In genomic region chrX:132488819-132489255, GRCh38 we compare ENCODE assay signal across 8 cellular contexts. TPM values are rescaled to one million over a fixed set of nuclear protein-coding genes. Genes with fewer than 3 reads are reported as not detected.
DNase-seq lines count a peak whose midpoint lies in the region; ATAC-seq and TF ChIP-seq lines count a peak whose summit lies in the region.

Gene MBNL3 (minus strand): TSS chrX:132489038. CDS start chrX:132439611, 49,427 bp downstream.

- peaks cover 0 to 4% of the 10 kb centered on the region in 2 donors for H3K36me3 Mint-ChIP-seq in activated T-cell treated with anti-CD3 and anti-CD28 coated beads, Interleukin-2, amount 50 U/mL, for 72 hours (ENCODE audit: insufficient read depth in 2 of 2)
- no peaks in the 10 kb centered on the region for H3K36me3 Mint-ChIP-seq in nephron (ENCODE audit: low read depth)

- peak; percentile 73 to 74 for ATAC-seq in activated T-cell treated with anti-CD3 and anti-CD28 coated beads, Interleukin-2, amount 50 U/mL, for 72 hours (replicated peaks in 1 of 2)

- no peak for TF ChIP-seq CTCF in GM20000 (IDR thresholded peaks at IDR 0.05; ENCODE audit: extremely low read depth, missing control alignments)
- no peak for TF ChIP-seq CTCF in OCI-LY3 (IDR thresholded peaks at IDR 0.05; ENCODE audit: low read depth, low read length)
- TF ChIP-seq CTCF in fibroblast of mammary gland (conservative IDR thresholded peaks at IDR 0.05; ENCODE audit: control insufficient read depth, insufficient read depth, low read depth, low read length), result no peak
- no peak for TF ChIP-seq CTCF in nephron (IDR thresholded peaks at IDR 0.05; ENCODE audit: unreplicated experiment in 3 of 3)
- TF ChIP-seq CTCF in suprapubic skin (IDR thresholded peaks at IDR 0.05), result no peak

- peaks cover 27% of the 10 kb centered on the region for H3K79me2 ChIP-seq in OCI-LY3 (ENCODE audit: low read length)

- peaks cover 9% of the 10 kb centered on the region for H3K4me1 ChIP-seq in OCI-LY3 (ENCODE audit: low read length)
- H3K4me1 ChIP-seq in suprapubic skin, result peaks cover 5% of the 10 kb centered on the region

- H3K27ac Mint-ChIP-seq in activated T-cell treated with anti-CD3 and anti-CD28 coated beads, Interleukin-2, amount 50 U/mL, for 72 hours, result peak within 1 kb of the TSS; percentile 100
- H3K27ac Mint-ChIP-seq in nephron, result peak within 1 kb of the TSS; percentile 97 to 99 (median 98)

- H3K36me3 ChIP-seq in OCI-LY3 (replicated peaks; ENCODE audit: low read depth, low read length) (no peaks in the 10 kb centered on the region), suprapubic skin (no peaks in the 10 kb centered on the region)

- WGBS in suprapubic skin, result 30% methylated on average over 17 of the region's 28 CpGs

- peak within 1 kb of the TSS; percentile 79 for H3K4me2 ChIP-seq in OCI-LY3 (ENCODE audit: low read length)

- H3K27me3 Mint-ChIP-seq in activated T-cell treated with anti-CD3 and anti-CD28 coated beads, Interleukin-2, amount 50 U/mL, for 72 hours (ENCODE audit: low read depth), result peaks cover 37% of the 10 kb centered on the region
- H3K27me3 Mint-ChIP-seq in nephron (ENCODE audit: low read depth), result peaks cover 16% of the 10 kb centered on the region

- TF ChIP-seq POLR2A in suprapubic skin (IDR thresholded peaks at IDR 0.05), result no peak

- peaks cover 20% of the 10 kb centered on the region for H3K4me1 Mint-ChIP-seq in activated T-cell treated with anti-CD3 and anti-CD28 coated beads, Interleukin-2, amount 50 U/mL, for 72 hours (ENCODE audit: low read depth)
- H3K4me1 Mint-ChIP-seq in nephron, result peaks cover 28% of the 10 kb centered on the region

- peak within 1 kb of the TSS; percentile 95 for H3K9ac ChIP-seq in OCI-LY3 (ENCODE audit: low read length)

- H3K4me3 Mint-ChIP-seq in activated T-cell treated with anti-CD3 and anti-CD28 coated beads, Interleukin-2, amount 50 U/mL, for 72 hours, result peak within 1 kb of the TSS; percentile 93 to 100
- peak within 1 kb of the TSS; percentile 95 to 99 (median 98) for H3K4me3 Mint-ChIP-seq in nephron

- H3K9me3 ChIP-seq in OCI-LY3 (ENCODE audit: insufficient read depth, low read length) (no peaks in the 10 kb centered on the region), suprapubic skin (no peaks in the 10 kb centered on the region)

- H3K27me3 ChIP-seq in OCI-LY3 (ENCODE audit: low read depth, low read length) (no peaks in the 10 kb centered on the region), suprapubic skin (no peaks in the 10 kb centered on the region)

- H3K4me3 ChIP-seq in OCI-LY3 (ENCODE audit: low read length), result peak within 1 kb of the TSS; percentile 81
- H3K4me3 ChIP-seq in fibroblast of mammary gland (ENCODE audit: control insufficient read depth, low read depth, low read length), result peak within 1 kb of the TSS; percentile 53
- H3K4me3 ChIP-seq in suprapubic skin, result peak within 1 kb of the TSS; percentile 62

- H3K27ac ChIP-seq in OCI-LY3 (ENCODE audit: low read length) (peak within 1 kb of the TSS; percentile 90), suprapubic skin (peak within 1 kb of the TSS; percentile 94)

- H2AFZ ChIP-seq in OCI-LY3 (ENCODE audit: low read depth, low read length), result peak within 1 kb of the TSS; percentile 65; the same call in 1 of the 2 replicates

- TF ChIP-seq EP300 in suprapubic skin (IDR thresholded peaks at IDR 0.05), result no peak

- H3K9me3 Mint-ChIP-seq in activated T-cell treated with anti-CD3 and anti-CD28 coated beads, Interleukin-2, amount 50 U/mL, for 72 hours, result no peaks in the 10 kb centered on the region
- H3K9me3 Mint-ChIP-seq in nephron, result no peaks in the 10 kb centered on the region

- no peaks in the 10 kb centered on the region for H4K20me1 ChIP-seq in OCI-LY3 (ENCODE audit: insufficient read depth, low read length)

- DNase-seq in COLO668 (lab: John Stamatoyannopoulos, UW; ENCODE audit: unreplicated experiment), result peak; percentile 78
- DNase-seq in GM20000 (ENCODE audit: low spot score), result peak; percentile 26
- DNase-seq in HT1080 (ENCODE audit: low read depth), result peak; percentile 43
- peak; percentile 58 to 69 for DNase-seq in activated T-cell treated with anti-CD3 and anti-CD28 coated beads, Interleukin-2, amount 50 U/mL, for 72 hours
- DNase-seq in fibroblast of mammary gland (ENCODE audit: low read depth), result peak; percentile 35
- DNase-seq in suprapubic skin (ENCODE audit: low spot score in 2 of 2), result peak in 1 of 2 donors; percentile 78

RNA-seq across cellular contexts. Expression of gene MBNL3, which starts in this region (rescaled TPM):
- total RNA-seq in HT1080 (2014; rRNA removed; shearing (Covaris generic)), result 2.3 and 3.7 TPM in 2 replicates
- polyA plus RNA-seq in HT1080 (2015; cell fraction: cytosol; rRNA removed), result 1.4 and 2.8 TPM in 2 replicates
- polyA plus RNA-seq in HT1080 (2015; cell fraction: nucleus; rRNA removed), result 2.9 and 5.1 TPM in 2 replicates
- 10 to 100 TPM; 15.7 to 18.6 TPM for total RNA-seq in activated T-cell treated with anti-CD3 and anti-CD28 coated beads, Interleukin-2, amount 50 U/mL, for 72 hours
- total RNA-seq in suprapubic skin, result 10 to 100 TPM; 30.6 to 41.3 (median 37.2) TPM
